27 cellular contexts compared by ENCODE assay signal in genomic region chr16:48682971-48683370, GRCh38.
"Had no signal": no experiment of that assay in that cellular context is flagged by ENCODE, and none has a peak within 500 bp of the region (broad histone marks: within the 10 kb centered on the region; RNA-seq: fewer than 3 reads in every experiment).

No MANE protein-coding gene starts in this region.

- H3K36me3 ChIP-seq: colonic mucosa, esophagus muscularis mucosa, esophagus squamous epithelium, gastrocnemius medialis, gastroesophageal sphincter, heart left ventricle, heart right ventricle had no signal

- H3K4me1 ChIP-seq: colonic mucosa, esophagus squamous epithelium, foreskin keratinocyte, gastrocnemius medialis had no signal

- H3K9me3 ChIP-seq: colonic mucosa, esophagus muscularis mucosa, esophagus squamous epithelium, gastrocnemius medialis, gastroesophageal sphincter, heart left ventricle, heart right ventricle had no signal

- DNase-seq: colonic mucosa; cortex of kidney; dermis blood vessel endothelial cell; dorsolateral prefrontal cortex; effector CD4-positive, alpha-beta T cell; effector CD8-positive, alpha-beta T cell; effector memory CD4-positive, alpha-beta T cell; effector memory CD8-positive, alpha-beta T cell; endodermal cell; erythroblast; esophagus squamous epithelium; foreskin fibroblast; foreskin keratinocyte; foreskin melanocyte; gastrocnemius medialis; glutamatergic neuron; head of caudate nucleus; heart left ventricle; heart right ventricle had no signal

- H3K27me3 ChIP-seq: colonic mucosa, foreskin keratinocyte, gastrocnemius medialis, gastroesophageal sphincter had no signal

- FAIRE-seq: colon, endometrium, endothelial cell of umbilical vein, frontal cortex had no signal

- H3K27ac ChIP-seq: colonic mucosa, coronary artery, dorsolateral prefrontal cortex, epithelial cell of prostate, esophagus muscularis mucosa, esophagus squamous epithelium, foreskin keratinocyte, gastrocnemius medialis, gastroesophageal sphincter, heart left ventricle, heart right ventricle had no signal

- H3K4me3 ChIP-seq: colonic mucosa, coronary artery, dorsolateral prefrontal cortex, esophagus muscularis mucosa, esophagus squamous epithelium, gastrocnemius medialis, gastroesophageal sphincter, heart left ventricle, heart right ventricle had no signal
